Comparison of ENCODE assay signal across 23 cellular contexts in the genomic region with DNA sequence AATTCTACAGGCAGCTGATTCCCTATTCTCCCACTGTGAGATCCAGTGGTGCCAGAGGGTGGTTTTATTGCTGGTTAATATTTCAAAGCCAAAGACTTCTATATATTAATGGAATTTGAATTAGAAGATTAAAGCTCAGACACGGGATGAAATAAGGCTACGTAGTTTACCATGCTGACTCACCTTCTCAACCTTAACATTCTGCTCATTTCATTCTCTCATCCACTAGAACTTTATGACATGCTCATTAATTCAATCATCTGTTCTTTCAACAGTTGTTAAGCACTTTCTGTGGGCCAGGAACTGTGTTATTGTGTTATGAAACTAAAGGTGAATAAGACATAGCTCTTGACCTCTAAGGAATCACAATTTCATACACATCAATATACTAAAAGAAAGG.
DNase-seq lines count a peak whose midpoint lies in the region; ATAC-seq, FAIRE-seq and TF ChIP-seq lines count a peak whose summit lies in the region.
"Had no signal": no experiment of that assay in that cellular context is flagged by ENCODE, and none has a peak within 500 bp of the region (broad histone marks: within the 10 kb centered on the region; RNA-seq: fewer than 3 reads in every experiment).

No MANE protein-coding gene starts in this region.

- peaks cover 29% of the 10 kb centered on the region for H3K4me1 Mint-ChIP-seq in nephron
- no peaks in the 10 kb centered on the region for H3K4me1 Mint-ChIP-seq in CD4-positive, alpha-beta T cell (ENCODE audit: low read depth)
- H3K4me1 Mint-ChIP-seq: B cell; CD4-positive, CD25-positive, alpha-beta regulatory T cell; CD8-positive, alpha-beta memory T cell had no signal

- peaks cover 4% of the 10 kb centered on the region for H3K36me3 Mint-ChIP-seq in nephron (ENCODE audit: low read depth)
- H3K36me3 Mint-ChIP-seq in CD4-positive, alpha-beta T cell (ENCODE audit: low read depth): no peaks in the 10 kb centered on the region
- H3K36me3 Mint-ChIP-seq: CD4-positive, CD25-positive, alpha-beta regulatory T cell; CD8-positive, alpha-beta memory T cell had no signal

- no peak for TF ChIP-seq CTCF in epithelial cell of proximal tubule (conservative IDR thresholded peaks at IDR 0.05; ENCODE audit: low read depth, low read length)
- no peak for TF ChIP-seq CTCF in nephron (IDR thresholded peaks at IDR 0.05; ENCODE audit: unreplicated experiment in 3 of 3)
- TF ChIP-seq CTCF in CD4-positive, alpha-beta T cell (IDR thresholded peaks at IDR 0.05): no peak

- no peak overlapping the region for H3K4me3 Mint-ChIP-seq in nephron
- H3K4me3 Mint-ChIP-seq in CD4-positive, alpha-beta T cell: no peak overlapping the region
- H3K4me3 Mint-ChIP-seq: B cell; CD4-positive, CD25-positive, alpha-beta regulatory T cell; CD8-positive, alpha-beta memory T cell had no signal

- CTCF ChIA-PET in CD4-positive, alpha-beta T cell (lab: Charles Lee): no interaction called here

- peaks cover 9% of the 10 kb centered on the region for H3K9me3 Mint-ChIP-seq in nephron
- H3K9me3 Mint-ChIP-seq in CD4-positive, alpha-beta T cell: no peaks in the 10 kb centered on the region

- POLR2A ChIA-PET in CD4-positive, alpha-beta T cell (lab: Charles Lee): no interaction called here

- H3K27ac Mint-ChIP-seq in nephron: peak overlapping the region; percentile 64 to 75 (median 71)
- H3K27ac Mint-ChIP-seq in CD4-positive, alpha-beta T cell: no peak overlapping the region
- H3K27ac Mint-ChIP-seq: B cell; CD4-positive, CD25-positive, alpha-beta regulatory T cell; CD8-positive, alpha-beta memory T cell had no signal

- no peak for ATAC-seq in HG02623 (IDR thresholded peaks at IDR 0.05; ENCODE audit: unreplicated experiment)
- no peak for ATAC-seq in CD4-positive, alpha-beta T cell (ENCODE audit: poor library complexity)
- no peak for ATAC-seq in GM21447 (IDR thresholded peaks at IDR 0.05; ENCODE audit: unreplicated experiment)

- no peak overlapping the region for H3K27ac ChIP-seq in small intestine (ENCODE audit: low read depth in 1 of 2, low read length in 1 of 2)
- H3K27ac ChIP-seq in CD4-positive, alpha-beta T cell (ENCODE audit: low read depth, low read length): no peak overlapping the region
- H3K27ac ChIP-seq: 22Rv1, BLaER1, C4-2B, GM23248 had no signal

- intact Hi-C loops in CD4-positive, alpha-beta T cell (cut with DNase I, micrococcal nuclease): no loop called here

- H3K4me3 ChIP-seq in epithelial cell of proximal tubule (ENCODE audit: low read depth, low read length) (no peak overlapping the region), small intestine (ENCODE audit: low read depth in 1 of 2, low read length in 2 of 2) (no peak overlapping the region)
- H3K4me3 ChIP-seq: BLaER1, GM23248 had no signal

- 17 to 76% (median 45%) methylated on average over 2 of the region's 2 CpGs for WGBS in small intestine, 3 donors

- DNase-seq in DMS 273 (lab: John Stamatoyannopoulos, UW; ENCODE audit: unreplicated experiment) (peak; percentile 3), DMS 273 treated with DMSO at 0.1 percent for 48 hours (lab: John Stamatoyannopoulos, UW) (no peak), epithelial cell of proximal tubule (ENCODE audit: low read depth) (peak; percentile 33), small intestine (peak; percentile 2)
- no peak for DNase-seq in CD4-positive, alpha-beta T cell
- DNase-seq: Calu3; CD4-positive, CD25-positive, alpha-beta regulatory T cell; CD8-positive, alpha-beta memory T cell; DMS53; DMS79 treated with DMSO at 0.1 percent for 48 hours; GM23248; H7; HCEC 1CT had no signal

- H3K27me3 Mint-ChIP-seq in nephron (ENCODE audit: low read depth): no peaks in the 10 kb centered on the region
- H3K27me3 Mint-ChIP-seq in CD4-positive, alpha-beta T cell: no peaks in the 10 kb centered on the region
- H3K27me3 Mint-ChIP-seq: B cell; CD4-positive, CD25-positive, alpha-beta regulatory T cell; CD8-positive, alpha-beta memory T cell had no signal

- no peak for FAIRE-seq in small intestine (lab: Jason Lieb, UNC)
- FAIRE-seq: A204.1, GM12892, H1 had no signal

- H3K9me3 ChIP-seq in small intestine (ENCODE audit: control insufficient read depth, low read depth): no peaks in the 10 kb centered on the region
- no peaks in the 10 kb centered on the region for H3K9me3 ChIP-seq in CD4-positive, alpha-beta T cell (ENCODE audit: control insufficient read depth, low read length)
- H3K9me3 ChIP-seq: BLaER1 had no signal

- H3K36me3 ChIP-seq in small intestine (ENCODE audit: control insufficient read depth in 2 of 2, insufficient read depth in 2 of 2, low read length in 2 of 2): no peaks in the 10 kb centered on the region
- H3K36me3 ChIP-seq: BLaER1 had no signal

- no peaks in the 10 kb centered on the region for H3K27me3 ChIP-seq in small intestine (ENCODE audit: control insufficient read depth in 2 of 2, insufficient read depth in 2 of 2, low read length in 2 of 2)
- no peaks in the 10 kb centered on the region for H3K27me3 ChIP-seq in CD4-positive, alpha-beta T cell (ENCODE audit: control insufficient read depth, insufficient read depth, low read length)
- H3K27me3 ChIP-seq: BLaER1 had no signal

- H3K4me1 ChIP-seq in small intestine (ENCODE audit: control insufficient read depth in 2 of 2, insufficient read depth in 1 of 2, low read depth in 1 of 2, low read length in 1 of 2): no peaks in the 10 kb centered on the region
- H3K4me1 ChIP-seq: BLaER1 had no signal

Comparison
In these comparisons a context has a peak if more than half of its experiments do, and no peak if none do; other contexts are left out.
1. DNase-seq: peak in DMS 273 (single experiment), epithelial cell of proximal tubule (single experiment) and small intestine (single experiment); none in DMS 273 treated with DMSO at 0.1 percent for 48 hours (single experiment) and CD4-positive, alpha-beta T cell (0 of 10).